In genomic region chr2:109069430-109070194, GRCh38 we compare ENCODE assay signal across 1 cellular context.
TF ChIP-seq lines count a peak whose summit lies in the region.

No MANE protein-coding gene starts in this region.

TF ChIP-seq in HepG2, 621 proteins besides CTCF, POLR2A, EP300 and RAD21 (continued from another document and continues in another):
- no peak for TF ChIP-seq CBX1 (IDR thresholded peaks at IDR 0.05; ENCODE audit: low read depth)
- no peak for TF ChIP-seq ZNF550 (CRISPR knock-in tag; IDR thresholded peaks at IDR 0.05; ENCODE audit: borderline replicate concordance)
- no peak for TF ChIP-seq NFE2L2 (IDR thresholded peaks at IDR 0.05; ENCODE audit: low read length)
- no peak for TF ChIP-seq ZBTB46 (CRISPR knock-in tag; IDR thresholded peaks at IDR 0.05; ENCODE audit: borderline replicate concordance)
- TF ChIP-seq, protein P1, sequence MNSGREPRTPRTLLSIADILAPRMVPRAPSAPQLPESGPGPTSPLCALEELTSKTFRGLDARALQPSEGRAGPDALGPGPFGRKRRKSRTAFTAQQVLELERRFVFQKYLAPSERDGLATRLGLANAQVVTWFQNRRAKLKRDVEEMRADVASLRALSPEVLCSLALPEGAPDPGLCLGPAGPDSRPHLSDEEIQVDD (CRISPR knock-in tag; IDR thresholded peaks at IDR 0.05; ENCODE audit: borderline replicate concordance): no peak
- TF ChIP-seq SP1 (IDR thresholded peaks at IDR 0.05): no peak
- no peak for TF ChIP-seq SP1 (CRISPR knock-in tag; IDR thresholded peaks at IDR 0.05)
- TF ChIP-seq EZH2 (conservative IDR thresholded peaks at IDR 0.05; ENCODE audit: low read depth, low read length): no peak
- TF ChIP-seq SP2 (CRISPR knock-in tag; IDR thresholded peaks at IDR 0.05): no peak
- no peak for TF ChIP-seq ZNF234 (CRISPR knock-in tag; conservative IDR thresholded peaks at IDR 0.05)
- TF ChIP-seq ZNF614 (CRISPR knock-in tag; IDR thresholded peaks at IDR 0.05; ENCODE audit: borderline replicate concordance): no peak
- 0 out of 2 replicates have a peak, but pooled peaks have one; percentile 27 for TF ChIP-seq ZNF431 (CRISPR knock-in tag; IDR thresholded peaks at IDR 0.05; ENCODE audit: borderline replicate concordance, low read depth)
- no peak for TF ChIP-seq KDM5A (IDR thresholded peaks at IDR 0.05; ENCODE audit: borderline replicate concordance, low read length)
- no peak for TF ChIP-seq ETV6 (CRISPR knock-in tag; conservative IDR thresholded peaks at IDR 0.05)
- TF ChIP-seq, protein P2, sequence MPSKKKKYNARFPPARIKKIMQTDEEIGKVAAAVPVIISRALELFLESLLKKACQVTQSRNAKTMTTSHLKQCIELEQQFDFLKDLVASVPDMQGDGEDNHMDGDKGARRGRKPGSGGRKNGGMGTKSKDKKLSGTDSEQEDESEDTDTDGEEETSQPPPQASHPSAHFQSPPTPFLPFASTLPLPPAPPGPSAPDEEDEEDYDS (CRISPR knock-in tag; IDR thresholded peaks at IDR 0.05): no peak
- TF ChIP-seq ZNF605 (CRISPR knock-in tag; IDR thresholded peaks at IDR 0.05): no peak
- TF ChIP-seq ZBTB7B (CRISPR knock-in tag; IDR thresholded peaks at IDR 0.05): no peak
- TF ChIP-seq, protein P3, sequence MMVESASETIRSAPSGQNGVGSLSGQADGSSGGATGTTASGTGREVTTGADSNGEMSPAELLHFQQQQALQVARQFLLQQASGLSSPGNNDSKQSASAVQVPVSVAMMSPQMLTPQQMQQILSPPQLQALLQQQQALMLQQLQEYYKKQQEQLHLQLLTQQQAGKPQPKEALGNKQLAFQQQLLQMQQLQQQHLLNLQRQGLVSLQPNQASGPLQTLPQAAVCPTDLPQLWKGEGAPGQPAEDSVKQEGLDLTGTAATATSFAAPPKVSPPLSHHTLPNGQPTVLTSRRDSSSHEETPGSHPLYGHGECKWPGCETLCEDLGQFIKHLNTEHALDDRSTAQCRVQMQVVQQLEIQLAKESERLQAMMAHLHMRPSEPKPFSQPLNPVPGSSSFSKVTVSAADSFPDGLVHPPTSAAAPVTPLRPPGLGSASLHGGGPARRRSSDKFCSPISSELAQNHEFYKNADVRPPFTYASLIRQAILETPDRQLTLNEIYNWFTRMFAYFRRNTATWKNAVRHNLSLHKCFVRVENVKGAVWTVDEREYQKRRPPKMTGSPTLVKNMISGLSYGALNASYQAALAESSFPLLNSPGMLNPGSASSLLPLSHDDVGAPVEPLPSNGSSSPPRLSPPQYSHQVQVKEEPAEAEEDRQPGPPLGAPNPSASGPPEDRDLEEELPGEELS (CRISPR knock-in tag; IDR thresholded peaks at IDR 0.05): no peak
- TF ChIP-seq, protein P4, sequence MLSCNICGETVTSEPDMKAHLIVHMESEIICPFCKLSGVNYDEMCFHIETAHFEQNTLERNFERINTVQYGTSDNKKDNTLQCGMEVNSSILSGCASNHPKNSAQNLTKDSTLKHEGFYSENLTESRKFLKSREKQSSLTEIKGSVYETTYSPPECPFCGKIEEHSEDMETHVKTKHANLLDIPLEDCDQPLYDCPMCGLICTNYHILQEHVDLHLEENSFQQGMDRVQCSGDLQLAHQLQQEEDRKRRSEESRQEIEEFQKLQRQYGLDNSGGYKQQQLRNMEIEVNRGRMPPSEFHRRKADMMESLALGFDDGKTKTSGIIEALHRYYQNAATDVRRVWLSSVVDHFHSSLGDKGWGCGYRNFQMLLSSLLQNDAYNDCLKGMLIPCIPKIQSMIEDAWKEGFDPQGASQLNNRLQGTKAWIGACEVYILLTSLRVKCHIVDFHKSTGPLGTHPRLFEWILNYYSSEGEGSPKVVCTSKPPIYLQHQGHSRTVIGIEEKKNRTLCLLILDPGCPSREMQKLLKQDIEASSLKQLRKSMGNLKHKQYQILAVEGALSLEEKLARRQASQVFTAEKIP (CRISPR knock-in tag; IDR thresholded peaks at IDR 0.05; ENCODE audit: borderline replicate concordance): no peak
- no peak for TF ChIP-seq JUND (CRISPR knock-in tag; IDR thresholded peaks at IDR 0.05)
- TF ChIP-seq STAT6 (CRISPR knock-in tag; IDR thresholded peaks at IDR 0.05; ENCODE audit: borderline replicate concordance): no peak
- TF ChIP-seq ZMYM4 (CRISPR knock-in tag; IDR thresholded peaks at IDR 0.05): 0 out of 2 replicates have a peak, but pooled peaks have one; percentile 28
- no peak for TF ChIP-seq ZNF713 (CRISPR knock-in tag; IDR thresholded peaks at IDR 0.05)
- TF ChIP-seq SETDB1 (CRISPR knock-in tag; IDR thresholded peaks at IDR 0.05; ENCODE audit: borderline replicate concordance): no peak
- no peak for TF ChIP-seq HNRNPH1 (optimal IDR thresholded peaks at IDR 0.05; ENCODE audit: low read depth, low read length)
- TF ChIP-seq PLRG1 (conservative IDR thresholded peaks at IDR 0.05): no peak
- no peak for TF ChIP-seq NR2C2 (CRISPR knock-in tag; IDR thresholded peaks at IDR 0.05; ENCODE audit: borderline replicate concordance)
- TF ChIP-seq SIN3A (IDR thresholded peaks at IDR 0.05; ENCODE audit: borderline replicate concordance, low read depth, low read length): no peak
- no peak for TF ChIP-seq SOX6 (IDR thresholded peaks at IDR 0.05)
- TF ChIP-seq SOX6 (CRISPR knock-in tag; IDR thresholded peaks at IDR 0.05): peak; percentile 73
- no peak for TF ChIP-seq DNMT1 (CRISPR knock-in tag; IDR thresholded peaks at IDR 0.05)
- TF ChIP-seq NFIC (IDR thresholded peaks at IDR 0.05; ENCODE audit: low read length): 0 out of 2 replicates have a peak, but pooled peaks have one; percentile 24
- no peak for TF ChIP-seq MED8 (CRISPR knock-in tag; IDR thresholded peaks at IDR 0.05; ENCODE audit: insufficient replicate concordance)
- no peak for TF ChIP-seq WIZ (CRISPR knock-in tag; IDR thresholded peaks at IDR 0.05)
- TF ChIP-seq, protein P5, sequence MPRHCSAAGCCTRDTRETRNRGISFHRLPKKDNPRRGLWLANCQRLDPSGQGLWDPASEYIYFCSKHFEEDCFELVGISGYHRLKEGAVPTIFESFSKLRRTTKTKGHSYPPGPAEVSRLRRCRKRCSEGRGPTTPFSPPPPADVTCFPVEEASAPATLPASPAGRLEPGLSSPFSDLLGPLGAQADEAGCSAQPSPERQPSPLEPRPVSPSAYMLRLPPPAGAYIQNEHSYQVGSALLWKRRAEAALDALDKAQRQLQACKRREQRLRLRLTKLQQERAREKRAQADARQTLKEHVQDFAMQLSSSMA (CRISPR knock-in tag; IDR thresholded peaks at IDR 0.05): no peak
- peak; percentile 33; the same call in 1 of the 2 replicates for TF ChIP-seq RXRA (CRISPR knock-in tag; IDR thresholded peaks at IDR 0.05)
- TF ChIP-seq NAIF1 (CRISPR knock-in tag; IDR thresholded peaks at IDR 0.05; ENCODE audit: borderline replicate concordance): no peak
- no peak for TF ChIP-seq NPAS2 (CRISPR knock-in tag; IDR thresholded peaks at IDR 0.05; ENCODE audit: borderline replicate concordance)
- no peak for TF ChIP-seq GABPB1 (CRISPR knock-in tag; IDR thresholded peaks at IDR 0.05)
- TF ChIP-seq MIER3 (CRISPR knock-in tag; IDR thresholded peaks at IDR 0.05; ENCODE audit: borderline replicate concordance): no peak
- TF ChIP-seq ZNF33B (CRISPR knock-in tag; IDR thresholded peaks at IDR 0.05): no peak
- no peak for TF ChIP-seq ZSCAN22 (CRISPR knock-in tag; IDR thresholded peaks at IDR 0.05)
- TF ChIP-seq ZNF160 (CRISPR knock-in tag; IDR thresholded peaks at IDR 0.05): no peak
- TF ChIP-seq, protein P6, sequence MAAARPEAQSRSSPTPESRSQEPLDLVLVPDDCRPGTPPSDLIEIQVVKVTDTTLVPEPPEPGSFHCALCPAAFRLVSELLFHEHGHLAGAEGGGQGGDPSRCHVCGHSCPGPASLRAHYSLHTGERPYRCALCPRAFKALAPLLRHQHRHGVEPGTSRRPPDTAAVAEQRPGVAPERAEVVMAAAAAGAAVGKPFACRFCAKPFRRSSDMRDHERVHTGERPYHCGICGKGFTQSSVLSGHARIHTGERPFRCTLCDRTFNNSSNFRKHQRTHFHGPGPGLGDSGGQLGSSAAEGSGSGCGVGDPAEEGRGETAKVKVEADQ (CRISPR knock-in tag; IDR thresholded peaks at IDR 0.05; ENCODE audit: borderline replicate concordance): no peak
- no peak for TF ChIP-seq NCOA1 (CRISPR knock-in tag; IDR thresholded peaks at IDR 0.05)
- TF ChIP-seq KDM4B (CRISPR knock-in tag; IDR thresholded peaks at IDR 0.05): no peak
- TF ChIP-seq, protein P7, sequence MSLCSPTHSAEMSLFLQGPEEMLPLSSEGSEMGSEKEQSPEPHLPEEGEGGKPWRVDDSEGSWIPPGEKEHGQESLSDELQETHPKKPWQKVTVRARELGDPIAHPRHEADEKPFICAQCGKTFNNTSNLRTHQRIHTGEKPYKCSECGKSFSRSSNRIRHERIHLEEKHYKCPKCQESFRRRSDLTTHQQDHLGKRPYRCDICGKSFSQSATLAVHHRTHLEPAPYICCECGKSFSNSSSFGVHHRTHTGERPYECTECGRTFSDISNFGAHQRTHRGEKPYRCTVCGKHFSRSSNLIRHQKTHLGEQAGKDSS (CRISPR knock-in tag; IDR thresholded peaks at IDR 0.05; ENCODE audit: borderline replicate concordance, low read depth): no peak
- no peak for TF ChIP-seq MXD1 (CRISPR knock-in tag; IDR thresholded peaks at IDR 0.05)
- no peak for TF ChIP-seq ZNF530 (CRISPR knock-in tag; IDR thresholded peaks at IDR 0.05; ENCODE audit: low read depth)
- TF ChIP-seq, protein P8, sequence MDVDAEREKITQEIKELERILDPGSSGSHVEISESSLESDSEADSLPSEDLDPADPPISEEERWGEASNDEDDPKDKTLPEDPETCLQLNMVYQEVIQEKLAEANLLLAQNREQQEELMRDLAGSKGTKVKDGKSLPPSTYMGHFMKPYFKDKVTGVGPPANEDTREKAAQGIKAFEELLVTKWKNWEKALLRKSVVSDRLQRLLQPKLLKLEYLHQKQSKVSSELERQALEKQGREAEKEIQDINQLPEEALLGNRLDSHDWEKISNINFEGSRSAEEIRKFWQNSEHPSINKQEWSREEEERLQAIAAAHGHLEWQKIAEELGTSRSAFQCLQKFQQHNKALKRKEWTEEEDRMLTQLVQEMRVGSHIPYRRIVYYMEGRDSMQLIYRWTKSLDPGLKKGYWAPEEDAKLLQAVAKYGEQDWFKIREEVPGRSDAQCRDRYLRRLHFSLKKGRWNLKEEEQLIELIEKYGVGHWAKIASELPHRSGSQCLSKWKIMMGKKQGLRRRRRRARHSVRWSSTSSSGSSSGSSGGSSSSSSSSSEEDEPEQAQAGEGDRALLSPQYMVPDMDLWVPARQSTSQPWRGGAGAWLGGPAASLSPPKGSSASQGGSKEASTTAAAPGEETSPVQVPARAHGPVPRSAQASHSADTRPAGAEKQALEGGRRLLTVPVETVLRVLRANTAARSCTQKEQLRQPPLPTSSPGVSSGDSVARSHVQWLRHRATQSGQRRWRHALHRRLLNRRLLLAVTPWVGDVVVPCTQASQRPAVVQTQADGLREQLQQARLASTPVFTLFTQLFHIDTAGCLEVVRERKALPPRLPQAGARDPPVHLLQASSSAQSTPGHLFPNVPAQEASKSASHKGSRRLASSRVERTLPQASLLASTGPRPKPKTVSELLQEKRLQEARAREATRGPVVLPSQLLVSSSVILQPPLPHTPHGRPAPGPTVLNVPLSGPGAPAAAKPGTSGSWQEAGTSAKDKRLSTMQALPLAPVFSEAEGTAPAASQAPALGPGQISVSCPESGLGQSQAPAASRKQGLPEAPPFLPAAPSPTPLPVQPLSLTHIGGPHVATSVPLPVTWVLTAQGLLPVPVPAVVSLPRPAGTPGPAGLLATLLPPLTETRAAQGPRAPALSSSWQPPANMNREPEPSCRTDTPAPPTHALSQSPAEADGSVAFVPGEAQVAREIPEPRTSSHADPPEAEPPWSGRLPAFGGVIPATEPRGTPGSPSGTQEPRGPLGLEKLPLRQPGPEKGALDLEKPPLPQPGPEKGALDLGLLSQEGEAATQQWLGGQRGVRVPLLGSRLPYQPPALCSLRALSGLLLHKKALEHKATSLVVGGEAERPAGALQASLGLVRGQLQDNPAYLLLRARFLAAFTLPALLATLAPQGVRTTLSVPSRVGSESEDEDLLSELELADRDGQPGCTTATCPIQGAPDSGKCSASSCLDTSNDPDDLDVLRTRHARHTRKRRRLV (CRISPR knock-in tag; IDR thresholded peaks at IDR 0.05): no peak
- TF ChIP-seq, protein P9, sequence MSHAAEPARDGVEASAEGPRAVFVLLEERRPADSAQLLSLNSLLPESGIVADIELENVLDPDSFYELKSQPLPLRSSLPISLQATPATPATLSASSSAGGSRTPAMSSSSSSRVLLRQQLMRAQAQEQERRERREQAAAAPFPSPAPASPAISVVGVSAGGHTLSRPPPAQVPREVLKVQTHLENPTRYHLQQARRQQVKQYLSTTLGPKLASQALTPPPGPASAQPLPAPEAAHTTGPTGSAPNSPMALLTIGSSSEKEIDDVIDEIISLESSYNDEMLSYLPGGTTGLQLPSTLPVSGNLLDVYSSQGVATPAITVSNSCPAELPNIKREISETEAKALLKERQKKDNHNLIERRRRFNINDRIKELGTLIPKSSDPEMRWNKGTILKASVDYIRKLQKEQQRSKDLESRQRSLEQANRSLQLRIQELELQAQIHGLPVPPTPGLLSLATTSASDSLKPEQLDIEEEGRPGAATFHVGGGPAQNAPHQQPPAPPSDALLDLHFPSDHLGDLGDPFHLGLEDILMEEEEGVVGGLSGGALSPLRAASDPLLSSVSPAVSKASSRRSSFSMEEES (CRISPR knock-in tag; IDR thresholded peaks at IDR 0.05): no peak
